In the genomic region with DNA sequence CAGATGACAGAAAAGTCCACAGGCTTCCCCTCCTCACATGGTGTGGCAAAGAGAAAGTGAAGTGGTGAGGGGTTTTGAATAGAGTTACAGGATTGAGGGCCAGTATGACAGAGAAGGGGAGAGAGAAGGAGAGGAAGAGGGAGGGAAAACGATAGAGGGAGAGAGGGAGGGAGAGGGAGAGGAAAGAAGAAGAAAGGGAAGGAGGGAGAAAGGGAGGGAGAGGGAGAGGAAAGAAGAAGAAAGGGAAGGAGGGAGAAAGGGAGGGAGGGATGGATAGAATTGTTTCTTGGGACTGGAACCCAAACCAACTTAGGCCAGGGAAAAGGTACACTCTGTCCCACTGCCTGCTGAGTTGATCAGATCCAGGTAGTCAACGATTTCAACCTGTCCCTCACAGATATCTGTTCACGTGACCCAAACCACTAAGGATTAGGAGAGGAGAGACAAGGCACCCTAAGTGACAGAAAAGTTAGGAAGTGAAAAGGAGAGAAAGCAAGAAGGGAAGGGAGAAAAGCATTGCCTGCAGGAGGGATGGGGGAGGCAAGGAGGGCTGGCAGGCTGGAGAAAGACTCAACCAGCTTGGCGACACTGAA, we compare ENCODE assay signal across 10 cellular contexts. TPM values are rescaled to one million over a fixed set of nuclear protein-coding genes. Genes with fewer than 3 reads are reported as not detected.
A peak's percentile ranks its signal among the peaks of the same experiment; 100 is the strongest.
DNase-seq lines count a peak whose midpoint lies in the region; ATAC-seq, FAIRE-seq and TF ChIP-seq lines count a peak whose summit lies in the region.
"Had no signal": no experiment of that assay in that cellular context is flagged by ENCODE, and none has a peak within 500 bp of the region (broad histone marks: within the 10 kb centered on the region; RNA-seq: fewer than 3 reads in every experiment).

No MANE protein-coding gene starts in this region.

- no peak for TF ChIP-seq CTCF in left ventricle myocardium inferior (IDR thresholded peaks at IDR 0.05; ENCODE audit: borderline replicate concordance)
- TF ChIP-seq CTCF in prostate gland (IDR thresholded peaks at IDR 0.05), result no peak

- TF ChIP-seq POLR2A in GM12891 (IDR thresholded peaks at IDR 0.05; ENCODE audit: low read depth, low read length) (no peak), prostate gland (IDR thresholded peaks at IDR 0.05) (no peak)

- H3K4me3 ChIP-seq in adipocyte (ENCODE audit: low read length), result peak overlapping the region; percentile 2
- H3K4me3 ChIP-seq in left ventricle myocardium inferior, result no peak overlapping the region
- no peak overlapping the region for H3K4me3 ChIP-seq in prostate gland

- peaks cover 19% of the 10 kb centered on the region for H3K4me1 ChIP-seq in adipocyte (ENCODE audit: control insufficient read depth, insufficient read depth, low read length)
- peaks cover 20% of the 10 kb centered on the region for H3K4me1 ChIP-seq in left ventricle myocardium inferior
- no peaks in the 10 kb centered on the region for H3K4me1 ChIP-seq in prostate gland (replicated peaks)

- no peak for ATAC-seq in HG03196 (IDR thresholded peaks at IDR 0.05; ENCODE audit: unreplicated experiment)
- ATAC-seq: T-helper 17 cell had no signal

- intact Hi-C loops in left ventricle myocardium inferior (cut with micrococcal nuclease), result no loop called here
- intact Hi-C loops in prostate gland (cut with DNase I), result no loop called here

- peak; percentile 28 for FAIRE-seq in GM12891 (lab: Jason Lieb, UNC)

- peak overlapping the region; percentile 0 for H3K9ac ChIP-seq in adipocyte (ENCODE audit: low read length)

- H3K9me3 ChIP-seq in adipocyte (ENCODE audit: control insufficient read depth, low read length) (peaks cover 4% of the 10 kb centered on the region), left ventricle myocardium inferior (replicated peaks) (no peaks in the 10 kb centered on the region), prostate gland (no peaks in the 10 kb centered on the region)

- H3K27ac ChIP-seq in left ventricle myocardium inferior (replicated peaks), result peak overlapping the region; percentile 63
- peak overlapping the region; percentile 33 to 48 for H3K27ac ChIP-seq in prostate gland

- 70% methylated on average over 4 of the region's 4 CpGs for WGBS in prostate gland

- DNase-seq in GM12891 (ENCODE audit: insufficient read length, low spot score), result no peak
- DNase-seq in adipocyte (ENCODE audit: low read depth), result no peak
- DNase-seq in left ventricle myocardium inferior, result no peak
- no peak for DNase-seq in prostate gland (ENCODE audit: low spot score)
- DNase-seq in OCI-M2 (lab: John Stamatoyannopoulos, UW; ENCODE audit: unreplicated experiment), result no peak
- DNase-seq in NCI-H2227 (lab: John Stamatoyannopoulos, UW; ENCODE audit: unreplicated experiment), result no peak
- no peak for DNase-seq in NOMO-1 treated with dmso at 0.1 percent for 144 hours (lab: John Stamatoyannopoulos, UW; ENCODE audit: unreplicated experiment)
- DNase-seq: T-helper 17 cell had no signal

- H3K36me3 ChIP-seq in adipocyte (ENCODE audit: control insufficient read depth, insufficient read depth, low read length, severe bottlenecking) (no peaks in the 10 kb centered on the region), left ventricle myocardium inferior (no peaks in the 10 kb centered on the region), prostate gland (no peaks in the 10 kb centered on the region)

- H3K27me3 ChIP-seq in adipocyte (replicated peaks; ENCODE audit: control insufficient read depth, insufficient read depth, low read length), result no peaks in the 10 kb centered on the region
- H3K27me3 ChIP-seq in left ventricle myocardium inferior (ENCODE audit: low read depth), result no peaks in the 10 kb centered on the region
- H3K27me3 ChIP-seq in prostate gland (replicated peaks; ENCODE audit: insufficient read depth), result no peaks in the 10 kb centered on the region

TF ChIP-seq in GM12891, 5 proteins besides CTCF, POLR2A, EP300 and RAD21:
- TF ChIP-seq TAF1 (IDR thresholded peaks at IDR 0.05; ENCODE audit: low read depth, low read length), result no peak
- TF ChIP-seq PAX5 (IDR thresholded peaks at IDR 0.05; ENCODE audit: insufficient read depth, low read length, severe bottlenecking), result no peak
- no peak for TF ChIP-seq POLR2AphosphoS5 (IDR thresholded peaks at IDR 0.05; ENCODE audit: low read depth, low read length)
- no peak for TF ChIP-seq SPI1 (IDR thresholded peaks at IDR 0.05; ENCODE audit: low read depth, low read length)
- TF ChIP-seq POU2F2 (IDR thresholded peaks at IDR 0.05; ENCODE audit: low read depth, low read length), result no peak

RNA-seq across cellular contexts. Expression of gene IGFL3, which starts 8.1 kb away (rescaled TPM):
- not detected for polyA plus RNA-seq in GM12891 (2012; ENCODE audit: low read depth, missing spikeins)
- total RNA-seq in left ventricle myocardium inferior (not detected), prostate gland (not detected)
- total RNA-seq: Calu3, T-helper 17 cell had no signal

RNA-seq across cellular contexts. Expression of gene IGFL2, which starts 15.4 kb away (rescaled TPM):
- polyA plus RNA-seq in GM12891 (2012; ENCODE audit: low read depth, missing spikeins), result not detected
- total RNA-seq in left ventricle myocardium inferior (not detected), prostate gland (1 to 10 TPM in 1 of 2 donors, not detected in 1; 2.7 TPM)
- total RNA-seq: Calu3 had no signal
